ENCODE assay signal across 8 cellular contexts in genomic region chr14:24162083-24162482, GRCh38. TPM values are rescaled to one million over a fixed set of nuclear protein-coding genes. Genes with fewer than 3 reads are reported as not detected.
DNase-seq lines count a peak whose midpoint lies in the region; ATAC-seq and TF ChIP-seq lines count a peak whose summit lies in the region.

No MANE protein-coding gene starts in this region.

- TF ChIP-seq CTCF in KMS-11 (conservative IDR thresholded peaks at IDR 0.05; ENCODE audit: low read depth, low read length) (no peak), left lung (IDR thresholded peaks at IDR 0.05) (no peak), GM20000 (IDR thresholded peaks at IDR 0.05; ENCODE audit: extremely low read depth, missing control alignments) (no peak)

- H3K79me2 ChIP-seq in KMS-11 (ENCODE audit: insufficient read depth, low read depth), result no peaks in the 10 kb centered on the region

- ATAC-seq in left lung, result no peak
- no peak for ATAC-seq in HG02885 (IDR thresholded peaks at IDR 0.05; ENCODE audit: poor library complexity, unreplicated experiment)
- ATAC-seq in HG02840 (IDR thresholded peaks at IDR 0.05; ENCODE audit: low FRiP score, unreplicated experiment), result no peak

- H2AFZ ChIP-seq in KMS-11 (ENCODE audit: low read depth), result no peak overlapping the region

- H3K36me3 ChIP-seq in KMS-11 (ENCODE audit: insufficient read depth) (no peaks in the 10 kb centered on the region), left lung (peaks cover 0 to 86% of the 10 kb centered on the region in 2 donors), stomach smooth muscle (ENCODE audit: control insufficient read depth in 2 of 2, insufficient read depth in 2 of 2, low read length in 2 of 2) (peaks cover 56 to 58% of the 10 kb centered on the region in 2 donors)

- DNase-seq in amniotic epithelial cell (ENCODE audit: low read depth) (peak; percentile 92), left lung (peak in 1 of 2 donors; percentile 53), NOMO-1 treated with dmso at 0.1 percent for 144 hours (lab: John Stamatoyannopoulos, UW; ENCODE audit: unreplicated experiment) (no peak), GM20000 (ENCODE audit: low spot score) (no peak)

- H3K9me3 ChIP-seq in left lung (no peaks in the 10 kb centered on the region), stomach smooth muscle (ENCODE audit: control insufficient read depth in 2 of 2, low read length in 2 of 2) (no peaks in the 10 kb centered on the region)

- intact Hi-C loops in left lung (cut with DNase I), result no loop called here

- H3K9ac ChIP-seq in KMS-11 (no peak overlapping the region), stomach smooth muscle (ENCODE audit: low read length in 2 of 2) (peak overlapping the region; percentile 91 to 96)

- no peak overlapping the region for H3K4me3 ChIP-seq in KMS-11 (IDR thresholded peaks at IDR 0.05; ENCODE audit: insufficient read depth, low read depth, low read length)
- peak overlapping the region; percentile 80 to 87 for H3K4me3 ChIP-seq in left lung
- H3K4me3 ChIP-seq in stomach smooth muscle (ENCODE audit: low read length in 2 of 2), result peak overlapping the region; percentile 91 to 98

- peak overlapping the region; percentile 79 for H3K4me2 ChIP-seq in KMS-11

- peaks cover 14% of the 10 kb centered on the region for H3K4me1 ChIP-seq in KMS-11 (ENCODE audit: low read depth, poor library complexity, severe bottlenecking)
- H3K4me1 ChIP-seq in left lung, result peaks cover 14 to 61% of the 10 kb centered on the region in 2 donors
- peaks cover 26% of the 10 kb centered on the region for H3K4me1 ChIP-seq in stomach smooth muscle (ENCODE audit: control insufficient read depth, insufficient read depth, low read length)

- H3K27me3 ChIP-seq in KMS-11 (ENCODE audit: insufficient read depth, low read depth) (no peaks in the 10 kb centered on the region), left lung (no peaks in the 10 kb centered on the region), stomach smooth muscle (ENCODE audit: control insufficient read depth in 1 of 2, insufficient read depth in 2 of 2, low read length in 2 of 2) (no peaks in the 10 kb centered on the region)

- H3K27ac ChIP-seq in KMS-11 (no peak overlapping the region), left lung (peak overlapping the region in 1 of 2 donors; percentile 96), stomach smooth muscle (ENCODE audit: low read length) (peak overlapping the region; percentile 88)

- no peaks in the 10 kb centered on the region for H4K20me1 ChIP-seq in KMS-11 (ENCODE audit: insufficient read depth)

RNA-seq across cellular contexts. Expression of gene IRF9, which starts 1.0 kb away (rescaled TPM):
- total RNA-seq in left lung, result 100 to 1,000 TPM in 1 of 2 donors, 10 to 100 TPM in 1; 95.6 to 131 TPM

RNA-seq across cellular contexts. Expression of gene REC8, which starts 9.8 kb away (rescaled TPM):
- total RNA-seq in left lung, result 10 to 100 TPM; 27.0 to 31.6 TPM

RNA-seq across cellular contexts. Expression of gene RNF31, which starts 14.8 kb away (rescaled TPM):
- 10 to 100 TPM; 49.3 to 61.5 TPM for total RNA-seq in left lung

RNA-seq across cellular contexts. Expression of gene PSME2, which starts 15.7 kb away (rescaled TPM):
- 100 to 1,000 TPM; 134 to 224 TPM for total RNA-seq in left lung

RNA-seq across cellular contexts. Expression of gene EMC9, which starts 20.7 kb away (rescaled TPM):
- total RNA-seq in left lung, result 10 to 100 TPM; 16.2 to 18.1 TPM
